ENCODE assay signal across 18 cellular contexts in the genomic region with DNA sequence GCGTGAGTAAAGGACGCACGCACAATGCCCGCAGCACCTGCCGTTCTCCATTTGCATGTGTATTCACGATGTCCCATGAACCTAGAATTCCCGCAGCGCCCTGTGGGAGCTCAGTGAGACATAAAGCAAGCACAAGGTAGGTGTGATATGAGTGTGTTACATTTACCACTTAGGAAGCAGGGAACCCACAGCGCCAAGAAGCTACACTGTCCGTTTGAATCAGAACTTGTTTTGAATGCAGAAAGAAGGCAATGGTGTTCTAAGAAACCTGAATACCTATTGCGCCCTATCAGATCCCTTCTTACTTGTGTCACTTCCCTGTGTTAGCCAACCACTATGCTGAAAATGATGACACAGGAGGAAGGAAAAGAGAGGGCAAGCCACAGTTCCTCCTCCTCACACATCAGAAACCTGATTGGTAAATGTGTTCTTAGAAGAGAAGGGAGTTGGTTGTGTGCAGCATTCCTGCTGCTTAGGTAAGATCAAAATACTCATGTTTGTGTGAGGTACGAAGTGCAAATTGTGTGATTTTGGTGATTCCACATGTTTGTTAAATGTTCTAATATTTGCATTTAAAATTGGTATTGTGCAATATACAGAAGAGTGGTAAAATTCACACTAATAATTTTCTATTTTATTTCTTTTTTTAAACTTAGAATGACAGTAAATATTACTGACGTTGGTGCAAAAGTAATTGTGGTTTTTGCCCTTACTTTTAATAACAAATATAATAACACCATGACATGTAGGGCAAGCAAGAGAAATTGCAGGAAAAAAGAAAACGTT.
DNase-seq lines count a peak whose midpoint lies in the region; ATAC-seq and TF ChIP-seq lines count a peak whose summit lies in the region.
"Had no signal": no experiment of that assay in that cellular context is flagged by ENCODE, and none has a peak within 500 bp of the region (broad histone marks: within the 10 kb centered on the region; RNA-seq: fewer than 3 reads in every experiment).

No MANE protein-coding gene starts in this region.

- intact Hi-C loops in activated CD4-positive, alpha-beta memory T cell treated with anti-CD3 and anti-CD28 coated beads for 36 hours (cut with micrococcal nuclease), result no loop called here
- intact Hi-C loops in sigmoid colon (cut with DNase I), result no loop called here

- POLR2A ChIA-PET in activated CD4-positive, alpha-beta memory T cell treated with anti-CD3 and anti-CD28 coated beads for 36 hours (lab: Charles Lee), result no interaction called here
- POLR2A ChIA-PET in activated CD4-positive, alpha-beta memory T cell treated with anti-CD3 and anti-CD28 coated beads, Interleukin-2, amount 10 ng/mL, durations not matched to agents 7 days and 5 days (lab: Charles Lee), result no interaction called here
- POLR2A ChIA-PET in WTC11 (lab: Charles Lee), result no interaction called here

- no peaks in the 10 kb centered on the region for H3K36me3 Mint-ChIP-seq in activated CD4-positive, alpha-beta memory T cell treated with anti-CD3 and anti-CD28 coated beads for 36 hours
- H3K36me3 Mint-ChIP-seq in activated CD4-positive, alpha-beta memory T cell treated with anti-CD3 and anti-CD28 coated beads, Interleukin-2, amount 10 ng/mL, durations not matched to agents 7 days and 5 days (ENCODE audit: low read depth), result no peaks in the 10 kb centered on the region
- peaks cover 10% of the 10 kb centered on the region for H3K36me3 Mint-ChIP-seq in WTC11

- peak overlapping the region; percentile 22 for H2AFZ ChIP-seq in neuron (ENCODE audit: low read depth, low read length)

- no peaks in the 10 kb centered on the region for H3K4me1 Mint-ChIP-seq in activated CD4-positive, alpha-beta memory T cell treated with anti-CD3 and anti-CD28 coated beads for 36 hours (ENCODE audit: low read depth)
- peaks cover 2% of the 10 kb centered on the region for H3K4me1 Mint-ChIP-seq in activated CD4-positive, alpha-beta memory T cell treated with anti-CD3 and anti-CD28 coated beads, Interleukin-2, amount 10 ng/mL, durations not matched to agents 7 days and 5 days
- peaks cover 18% of the 10 kb centered on the region for H3K4me1 Mint-ChIP-seq in WTC11

- no peaks in the 10 kb centered on the region for H3K36me3 ChIP-seq in HUES48 (ENCODE audit: control insufficient read depth, insufficient read depth, low read length)
- H3K36me3 ChIP-seq in neuron (ENCODE audit: insufficient read depth, low read length), result no peaks in the 10 kb centered on the region
- H3K36me3 ChIP-seq in sigmoid colon, result no peaks in the 10 kb centered on the region
- H3K36me3 ChIP-seq: adrenal gland, upper lobe of left lung had no signal

- H3K27me3 ChIP-seq in HUES48 (ENCODE audit: control insufficient read depth, insufficient read depth, low read length) (no peaks in the 10 kb centered on the region), neuron (ENCODE audit: insufficient read depth, low read length) (peaks cover 5% of the 10 kb centered on the region), sigmoid colon (peaks cover 0 to 4% (median 0%) of the 10 kb centered on the region in 3 donors)
- H3K27me3 ChIP-seq: adrenal gland, upper lobe of left lung had no signal

- H3K27ac Mint-ChIP-seq in activated CD4-positive, alpha-beta memory T cell treated with anti-CD3 and anti-CD28 coated beads for 36 hours, result no peak overlapping the region
- H3K27ac Mint-ChIP-seq in activated CD4-positive, alpha-beta memory T cell treated with anti-CD3 and anti-CD28 coated beads, Interleukin-2, amount 10 ng/mL, durations not matched to agents 7 days and 5 days, result no peak overlapping the region
- H3K27ac Mint-ChIP-seq in WTC11, result peak overlapping the region; percentile 70; the same call in 1 of the 2 replicates

- H3K9me3 ChIP-seq in HUES48 (ENCODE audit: control insufficient read depth, insufficient read depth, low read length) (no peaks in the 10 kb centered on the region; the same call in 1 of the 2 replicates), neuron (ENCODE audit: low read length) (no peaks in the 10 kb centered on the region), sigmoid colon (peaks cover 0 to 3% (median 0%) of the 10 kb centered on the region in 4 donors)
- H3K9me3 ChIP-seq: adrenal gland had no signal

- no peak for TF ChIP-seq POLR2A in sigmoid colon (IDR thresholded peaks at IDR 0.05)

- TF ChIP-seq EP300 in sigmoid colon (IDR thresholded peaks at IDR 0.05), result no peak

- CTCF ChIA-PET in activated CD4-positive, alpha-beta memory T cell treated with anti-CD3 and anti-CD28 coated beads for 36 hours (lab: Charles Lee), result interaction anchor here (1.6 kb wide), 1 partner anchor 8 kb away, joined by 4 read pairs; no protein-coding TSS in a partner anchor
- CTCF ChIA-PET in activated CD4-positive, alpha-beta memory T cell treated with anti-CD3 and anti-CD28 coated beads, Interleukin-2, amount 10 ng/mL, durations not matched to agents 7 days and 5 days (lab: Charles Lee), result no interaction called here
- CTCF ChIA-PET in WTC11 (lab: Charles Lee), result interaction anchor here (1.2 kb wide), 1 partner anchor 44 kb away, joined by 3 read pairs; no protein-coding TSS in a partner anchor

- DNase-seq in activated CD4-positive, alpha-beta memory T cell treated with anti-CD3 and anti-CD28 coated beads for 36 hours, result peak; percentile 10
- DNase-seq in activated CD4-positive, alpha-beta memory T cell treated with anti-CD3 and anti-CD28 coated beads, Interleukin-2, amount 10 ng/mL, durations not matched to agents 7 days and 5 days, result no peak
- DNase-seq in WTC11 (ENCODE audit: low spot score) (peak; percentile 26), NCI-H2029 treated with DMSO at 0.1 percent for 48 hours (lab: John Stamatoyannopoulos, UW) (no peak), sigmoid colon (no peak)
- DNase-seq: activated CD4-positive, CD25-positive, alpha-beta regulatory T cell; activated T-cell treated with anti-CD3 and anti-CD28 coated beads for 4 hours; adrenal gland; DMS 273 treated with DMSO at 0.1 percent for 48 hours; Kasumi-1; left cardiac atrium; NCI-H2171; stimulated activated CD8-positive, alpha-beta memory T cell treated with anti-CD3 and anti-CD28 coated beads, Interleukin-4, amount 100 ng/mL, for 48 hours; upper lobe of left lung had no signal

- H3K27ac ChIP-seq in HUES48 (ENCODE audit: low read depth, low read length), result peak overlapping the region; percentile 62
- no peak overlapping the region for H3K27ac ChIP-seq in sigmoid colon
- H3K27ac ChIP-seq: adrenal gland, epithelial cell of prostate, upper lobe of left lung had no signal

- ATAC-seq in WTC11 (peak; percentile 80), GM18867 (IDR thresholded peaks at IDR 0.05; ENCODE audit: unreplicated experiment) (no peak)
- ATAC-seq: left cardiac atrium had no signal

- no peak overlapping the region for H3K4me3 Mint-ChIP-seq in activated CD4-positive, alpha-beta memory T cell treated with anti-CD3 and anti-CD28 coated beads for 36 hours
- no peak overlapping the region for H3K4me3 Mint-ChIP-seq in activated CD4-positive, alpha-beta memory T cell treated with anti-CD3 and anti-CD28 coated beads, Interleukin-2, amount 10 ng/mL, durations not matched to agents 7 days and 5 days
- peak overlapping the region; percentile 35 for H3K4me3 Mint-ChIP-seq in WTC11

- no peak overlapping the region for H3K4me3 ChIP-seq in HUES48 (ENCODE audit: low read depth, low read length)
- H3K4me3 ChIP-seq in neuron (ENCODE audit: low read length), result no peak overlapping the region
- no peak overlapping the region for H3K4me3 ChIP-seq in sigmoid colon
- H3K4me3 ChIP-seq: adrenal gland, upper lobe of left lung had no signal

- H3K4me1 ChIP-seq in HUES48 (ENCODE audit: control insufficient read depth, insufficient read depth, low read length) (peaks cover 17% of the 10 kb centered on the region), neuron (ENCODE audit: insufficient read depth, low read length) (no peaks in the 10 kb centered on the region), sigmoid colon (no peaks in the 10 kb centered on the region)
- H3K4me1 ChIP-seq: adrenal gland, upper lobe of left lung had no signal

- 68 to 75% methylated on average over 14 of the region's 14 CpGs for WGBS in sigmoid colon, 2 donors

- no peak overlapping the region for H3K9ac ChIP-seq in HUES48 (ENCODE audit: low read depth, low read length)

- peaks cover 23% of the 10 kb centered on the region for H3K27me3 Mint-ChIP-seq in activated CD4-positive, alpha-beta memory T cell treated with anti-CD3 and anti-CD28 coated beads for 36 hours
- H3K27me3 Mint-ChIP-seq in activated CD4-positive, alpha-beta memory T cell treated with anti-CD3 and anti-CD28 coated beads, Interleukin-2, amount 10 ng/mL, durations not matched to agents 7 days and 5 days, result no peaks in the 10 kb centered on the region
- H3K27me3 Mint-ChIP-seq in WTC11 (ENCODE audit: low read depth), result no peaks in the 10 kb centered on the region

- TF ChIP-seq CTCF in WTC11 (IDR thresholded peaks at IDR 0.05), result no peak
- no peak for TF ChIP-seq CTCF in sigmoid colon (IDR thresholded peaks at IDR 0.05)

- H3K9me3 Mint-ChIP-seq in activated CD4-positive, alpha-beta memory T cell treated with anti-CD3 and anti-CD28 coated beads for 36 hours, result peaks cover 4% of the 10 kb centered on the region
- no peaks in the 10 kb centered on the region for H3K9me3 Mint-ChIP-seq in activated CD4-positive, alpha-beta memory T cell treated with anti-CD3 and anti-CD28 coated beads, Interleukin-2, amount 10 ng/mL, durations not matched to agents 7 days and 5 days
- peaks cover 20% of the 10 kb centered on the region for H3K9me3 Mint-ChIP-seq in WTC11

TF ChIP-seq in WTC11, 78 proteins besides CTCF, POLR2A, EP300 and RAD21:
- no peak for TF ChIP-seq ETV6 (CRISPR knock-in tag; IDR thresholded peaks at IDR 0.05)
- TF ChIP-seq ZNF425 (CRISPR knock-in tag; conservative IDR thresholded peaks at IDR 0.05), result no peak
TF ChIP-seq in WTC11: peak in this region for 0.

Comparison
In these comparisons a context has a peak if more than half of its experiments do, and no peak if none do; other contexts are left out.
1. DNase-seq: peak in activated CD4-positive, alpha-beta memory T cell treated with anti-CD3 and anti-CD28 coated beads for 36 hours (single experiment) and WTC11 (single experiment); none in activated CD4-positive, alpha-beta memory T cell treated with anti-CD3 and anti-CD28 coated beads, Interleukin-2, amount 10 ng/mL, durations not matched to agents 7 days and 5 days (single experiment), NCI-H2029 treated with DMSO at 0.1 percent for 48 hours (single experiment) and sigmoid colon (single experiment).